19 cellular contexts compared by ENCODE assay signal in genomic region chr3:33557279-33557678, GRCh38.
"Had no signal": no experiment of that assay in that cellular context is flagged by ENCODE, and none has a peak within 500 bp of the region (broad histone marks: within the 10 kb centered on the region; RNA-seq: fewer than 3 reads in every experiment).

No MANE protein-coding gene starts in this region.

- H3K4me3 ChIP-seq: SJSA1, SK-N-MC had no signal

- H3K27me3 ChIP-seq: SJSA1 had no signal

- H3K36me3 ChIP-seq: SJSA1 had no signal

- H3K27ac ChIP-seq: SJSA1, SK-N-MC had no signal

- H3K9me3 ChIP-seq: SJSA1 had no signal

- H3K4me1 ChIP-seq: SJSA1 had no signal

- DNase-seq: KBM-7, MV-4-11, NCI-H1048, NCI-H1105, NCI-H1417, NCI-H1436 treated with DMSO at 0.1 percent for 48 hours, NCI-H1694, NCI-H187 treated with DMSO at 0.1 percent for 48 hours, NCI-H2081, NCI-H2107, NCI-H2227 treated with DMSO at 0.1 percent for 48 hours, NCI-H524, NCI-H69, NCI-H774, Right ventricle myocardium superior, RPMI8226, SIG-M5 had no signal
